23 cellular contexts compared by ENCODE assay signal in genomic region chr2:200593905-200594304, GRCh38.
"Had no signal": no experiment of that assay in that cellular context is flagged by ENCODE, and none has a peak within 500 bp of the region (broad histone marks: within the 10 kb centered on the region; RNA-seq: fewer than 3 reads in every experiment).

No MANE protein-coding gene starts in this region.

- H3K4me2 ChIP-seq: neural progenitor cell had no signal

- H3K4me1 Mint-ChIP-seq: immature natural killer cell; neural progenitor cell; stimulated activated effector memory CD8-positive, alpha-beta T cell treated with anti-CD3 and anti-CD28 coated beads, Interleukin-12 subunit alpha, Interleukin-12 subunit beta, amount 100 ng/mL, for 72 hours had no signal

- H3K9ac ChIP-seq: neural progenitor cell had no signal

- H3K4me3 Mint-ChIP-seq: immature natural killer cell; natural killer cell treated with Interleukin-12 subunit alpha and Interleukin-12 subunit beta and Interleukin-15 and Interleukin-18, amount 100 ng/mL, for 72 hours; neural progenitor cell; stimulated activated effector memory CD8-positive, alpha-beta T cell treated with anti-CD3 and anti-CD28 coated beads, Interleukin-12 subunit alpha, Interleukin-12 subunit beta, amount 100 ng/mL, for 72 hours had no signal

- H3K9me3 Mint-ChIP-seq: natural killer cell treated with Interleukin-12 subunit alpha and Interleukin-12 subunit beta and Interleukin-15 and Interleukin-18, amount 100 ng/mL, for 72 hours; neural progenitor cell; stimulated activated effector memory CD8-positive, alpha-beta T cell treated with anti-CD3 and anti-CD28 coated beads, Interleukin-12 subunit alpha, Interleukin-12 subunit beta, amount 100 ng/mL, for 72 hours had no signal

- H3K36me3 ChIP-seq: left ventricle myocardium inferior, neural progenitor cell, ovary, vagina had no signal

- H2AFZ ChIP-seq: neural progenitor cell had no signal

- ATAC-seq: esophagus mucosa; gastroesophageal sphincter; left cardiac atrium; natural killer cell treated with Interleukin-12 subunit alpha and Interleukin-12 subunit beta and Interleukin-15 and Interleukin-18, amount 100 ng/mL, for 72 hours; right cardiac atrium; stimulated activated effector memory CD8-positive, alpha-beta T cell treated with anti-CD3 and anti-CD28 coated beads, Interleukin-12 subunit alpha, Interleukin-12 subunit beta, amount 100 ng/mL, for 72 hours; stimulated activated naive CD8-positive, alpha-beta T cell treated with anti-CD3 and anti-CD28 coated beads, Interleukin-15, Interleukin-2, amounts not matched to agents 100 U/mL and 50 U/mL, for 24 hours; upper lobe of right lung had no signal

- H3K4me3 ChIP-seq: gastroesophageal sphincter, left ventricle myocardium inferior, lung, neural progenitor cell, ovary, tibial artery, upper lobe of right lung, vagina had no signal

- H3K27ac ChIP-seq: gastroesophageal sphincter, left ventricle myocardium inferior, neural progenitor cell, ovary, tibial artery, upper lobe of right lung, vagina had no signal

- H3K27ac Mint-ChIP-seq: immature natural killer cell; natural killer cell treated with Interleukin-12 subunit alpha and Interleukin-12 subunit beta and Interleukin-15 and Interleukin-18, amount 100 ng/mL, for 72 hours; neural progenitor cell; stimulated activated effector memory CD8-positive, alpha-beta T cell treated with anti-CD3 and anti-CD28 coated beads, Interleukin-12 subunit alpha, Interleukin-12 subunit beta, amount 100 ng/mL, for 72 hours had no signal

- H3K4me1 ChIP-seq: left ventricle myocardium inferior, neural progenitor cell, upper lobe of right lung, vagina had no signal

- H3K36me3 Mint-ChIP-seq: immature natural killer cell; natural killer cell treated with Interleukin-12 subunit alpha and Interleukin-12 subunit beta and Interleukin-15 and Interleukin-18, amount 100 ng/mL, for 72 hours; neural progenitor cell; stimulated activated effector memory CD8-positive, alpha-beta T cell treated with anti-CD3 and anti-CD28 coated beads, Interleukin-12 subunit alpha, Interleukin-12 subunit beta, amount 100 ng/mL, for 72 hours had no signal

- H3K9me3 ChIP-seq: gastroesophageal sphincter, left ventricle myocardium inferior, ovary, upper lobe of right lung, vagina had no signal

- H3K27me3 ChIP-seq: gastroesophageal sphincter, neural progenitor cell, ovary, tibial artery, upper lobe of right lung, vagina had no signal

- DNase-seq: effector memory CD4-positive, alpha-beta T cell; glutamatergic neuron; immature natural killer cell; kidney; left cardiac atrium; left ventricle myocardium inferior; mesenchymal stem cell; midbrain; nucleus accumbens; ovary; right cardiac atrium; stimulated activated CD4-positive, alpha-beta T cell treated with anti-CD3 and anti-CD28 coated beads, Interleukin-4, amount 100 ng/mL, for 1 hour; stimulated activated CD8-positive, alpha-beta memory T cell treated with anti-CD3 and anti-CD28 coated beads, Interleukin-4, amount 100 ng/mL, for 48 hours; stimulated activated naive CD8-positive, alpha-beta T cell treated with anti-CD3 and anti-CD28 coated beads, Interleukin-15, Interleukin-2, amounts not matched to agents 100 U/mL and 50 U/mL, for 24 hours; tibial artery; upper lobe of right lung had no signal
